1 cellular context compared by ENCODE assay signal in the genomic region with DNA sequence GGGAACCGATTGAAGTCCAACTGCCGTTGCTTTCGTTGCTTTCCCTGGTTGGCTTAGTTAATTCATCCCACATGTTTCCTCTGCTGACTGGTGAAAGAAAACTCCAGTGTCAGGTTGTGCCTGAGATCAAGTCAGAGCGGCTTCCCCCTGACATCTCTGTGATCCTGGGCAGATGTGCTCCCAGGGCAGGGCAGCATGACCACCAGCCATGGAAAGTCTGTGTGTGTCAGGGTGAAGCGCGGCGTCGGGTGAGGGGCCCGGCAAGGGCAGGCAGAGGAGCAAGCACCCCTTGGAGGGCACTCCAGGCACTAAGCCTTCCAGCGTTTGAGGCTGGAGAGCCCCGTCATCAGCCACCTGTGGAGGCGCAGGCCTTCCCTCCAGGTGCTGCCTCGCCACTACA.
TF ChIP-seq lines count a peak whose summit lies in the region.

No MANE protein-coding gene starts in this region.

TF ChIP-seq in IMR-90, 13 proteins besides CTCF, POLR2A, EP300 and RAD21:
- no peak for TF ChIP-seq RCOR1 (IDR thresholded peaks at IDR 0.05; ENCODE audit: insufficient replicate concordance, low read length)
- no peak for TF ChIP-seq CHD1 (IDR thresholded peaks at IDR 0.05; ENCODE audit: low read depth, low read length)
- no peak for TF ChIP-seq BHLHE40 (IDR thresholded peaks at IDR 0.05; ENCODE audit: low read depth, low read length)
- no peak for TF ChIP-seq CEBPB (IDR thresholded peaks at IDR 0.05; ENCODE audit: low read depth, low read length)
- TF ChIP-seq, protein P1, sequence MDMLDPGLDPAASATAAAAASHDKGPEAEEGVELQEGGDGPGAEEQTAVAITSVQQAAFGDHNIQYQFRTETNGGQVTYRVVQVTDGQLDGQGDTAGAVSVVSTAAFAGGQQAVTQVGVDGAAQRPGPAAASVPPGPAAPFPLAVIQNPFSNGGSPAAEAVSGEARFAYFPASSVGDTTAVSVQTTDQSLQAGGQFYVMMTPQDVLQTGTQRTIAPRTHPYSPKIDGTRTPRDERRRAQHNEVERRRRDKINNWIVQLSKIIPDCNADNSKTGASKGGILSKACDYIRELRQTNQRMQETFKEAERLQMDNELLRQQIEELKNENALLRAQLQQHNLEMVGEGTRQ (IDR thresholded peaks at IDR 0.05; ENCODE audit: low read depth, low read length): no peak
- no peak for TF ChIP-seq SMC3 (IDR thresholded peaks at IDR 0.05; ENCODE audit: low read depth, low read length)
- TF ChIP-seq MXI1 (IDR thresholded peaks at IDR 0.05; ENCODE audit: borderline replicate concordance, low read depth, low read length): no peak
